1 cellular context compared by ENCODE assay signal in the genomic region with DNA sequence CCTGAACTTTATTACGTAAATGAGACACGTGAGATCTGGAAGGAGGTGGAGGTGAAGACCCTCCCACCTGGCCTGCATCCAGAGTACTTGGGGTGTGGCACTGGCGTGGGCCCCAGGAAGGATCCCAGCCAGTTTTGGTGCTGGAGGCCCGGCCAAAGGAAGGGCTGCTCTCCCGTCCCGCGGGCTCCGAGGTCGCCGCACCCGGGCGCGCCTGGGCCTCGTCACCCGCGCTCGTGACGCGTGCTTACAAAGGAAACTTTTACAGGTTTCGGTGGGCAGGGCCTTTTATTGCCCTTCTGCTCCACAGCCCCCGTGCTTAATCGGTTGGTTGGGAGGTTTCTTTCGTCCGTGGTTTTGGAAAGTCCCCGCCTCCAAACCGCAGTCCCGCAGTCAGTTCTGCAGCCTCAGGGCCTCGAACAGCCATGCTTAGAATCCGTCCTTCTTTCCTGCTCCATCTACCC.
TF ChIP-seq lines count a peak whose summit lies in the region.

No MANE protein-coding gene starts in this region.

TF ChIP-seq in GM12878, 131 proteins besides CTCF, POLR2A, EP300 and RAD21:
- TF ChIP-seq ZNF384 (IDR thresholded peaks at IDR 0.05; ENCODE audit: borderline replicate concordance, low read depth, low read length) (no peak), CBFB (IDR thresholded peaks at IDR 0.05; ENCODE audit: low read depth) (peak; percentile 51; the same call in 1 of the 2 replicates), SIN3A (IDR thresholded peaks at IDR 0.05; ENCODE audit: low read depth, low read length) (no peak), ZBED1 (IDR thresholded peaks at IDR 0.05; ENCODE audit: borderline replicate concordance) (no peak), MLLT1 (IDR thresholded peaks at IDR 0.05) (no peak), MEF2A (IDR thresholded peaks at IDR 0.05; ENCODE audit: insufficient read depth, low read depth, low read length) (no peak), ZNF217 (IDR thresholded peaks at IDR 0.05) (no peak), RUNX3 (IDR thresholded peaks at IDR 0.05; ENCODE audit: low read length) (peak; percentile 85), POU2F2 (IDR thresholded peaks at IDR 0.05; ENCODE audit: borderline replicate concordance, low read depth, low read length) (no peak), CREB1 (IDR thresholded peaks at IDR 0.05; ENCODE audit: low read depth) (0 out of 2 replicates have a peak, but pooled peaks have one; percentile 35), HSF1 (IDR thresholded peaks at IDR 0.05; ENCODE audit: low read depth, low read length) (no peak), EGR1 (IDR thresholded peaks at IDR 0.05; ENCODE audit: borderline replicate concordance in 1 of 2, low read depth in 2 of 2, low read length in 2 of 2) (0 out of 3 replicates have a peak, but pooled peaks of 1 of the 2 experiments have one; percentile 6), ASH2L (IDR thresholded peaks at IDR 0.05; ENCODE audit: borderline replicate concordance, low read depth) (no peak), BHLHE40 (IDR thresholded peaks at IDR 0.05; ENCODE audit: borderline replicate concordance in 1 of 2, low read depth in 2 of 2, low read length in 1 of 2) (peak; percentile 41 to 62; a peak in 3 of 4 replicates), NR2F1 (conservative IDR thresholded peaks at IDR 0.05) (no peak), BACH1 (IDR thresholded peaks at IDR 0.05; ENCODE audit: borderline replicate concordance) (no peak), IKZF1 (conservative IDR thresholded peaks at IDR 0.05) (peak; percentile 23; the same call in 1 of the 2 replicates), ETV6 (conservative IDR thresholded peaks at IDR 0.05 in 1 of 2, IDR thresholded peaks at IDR 0.05 in 1 of 2; ENCODE audit: borderline replicate concordance in 1 of 2, low read depth in 1 of 2) (no peak), MTA3 (IDR thresholded peaks at IDR 0.05; ENCODE audit: borderline replicate concordance, low read length) (no peak)
- TF ChIP-seq, protein P1, sequence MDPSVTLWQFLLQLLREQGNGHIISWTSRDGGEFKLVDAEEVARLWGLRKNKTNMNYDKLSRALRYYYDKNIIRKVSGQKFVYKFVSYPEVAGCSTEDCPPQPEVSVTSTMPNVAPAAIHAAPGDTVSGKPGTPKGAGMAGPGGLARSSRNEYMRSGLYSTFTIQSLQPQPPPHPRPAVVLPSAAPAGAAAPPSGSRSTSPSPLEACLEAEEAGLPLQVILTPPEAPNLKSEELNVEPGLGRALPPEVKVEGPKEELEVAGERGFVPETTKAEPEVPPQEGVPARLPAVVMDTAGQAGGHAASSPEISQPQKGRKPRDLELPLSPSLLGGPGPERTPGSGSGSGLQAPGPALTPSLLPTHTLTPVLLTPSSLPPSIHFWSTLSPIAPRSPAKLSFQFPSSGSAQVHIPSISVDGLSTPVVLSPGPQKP (IDR thresholded peaks at IDR 0.05; ENCODE audit: low read depth, low read length) = no peak
- TF ChIP-seq, protein P2, sequence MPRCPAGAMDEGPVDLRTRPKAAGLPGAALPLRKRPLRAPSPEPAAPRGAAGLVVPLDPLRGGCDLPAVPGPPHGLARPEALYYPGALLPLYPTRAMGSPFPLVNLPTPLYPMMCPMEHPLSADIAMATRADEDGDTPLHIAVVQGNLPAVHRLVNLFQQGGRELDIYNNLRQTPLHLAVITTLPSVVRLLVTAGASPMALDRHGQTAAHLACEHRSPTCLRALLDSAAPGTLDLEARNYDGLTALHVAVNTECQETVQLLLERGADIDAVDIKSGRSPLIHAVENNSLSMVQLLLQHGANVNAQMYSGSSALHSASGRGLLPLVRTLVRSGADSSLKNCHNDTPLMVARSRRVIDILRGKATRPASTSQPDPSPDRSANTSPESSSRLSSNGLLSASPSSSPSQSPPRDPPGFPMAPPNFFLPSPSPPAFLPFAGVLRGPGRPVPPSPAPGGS (IDR thresholded peaks at IDR 0.05; ENCODE audit: borderline replicate concordance, insufficient read depth, low read depth, low read length, poor library complexity, severe bottlenecking) = no peak
- TF ChIP-seq, protein P3, sequence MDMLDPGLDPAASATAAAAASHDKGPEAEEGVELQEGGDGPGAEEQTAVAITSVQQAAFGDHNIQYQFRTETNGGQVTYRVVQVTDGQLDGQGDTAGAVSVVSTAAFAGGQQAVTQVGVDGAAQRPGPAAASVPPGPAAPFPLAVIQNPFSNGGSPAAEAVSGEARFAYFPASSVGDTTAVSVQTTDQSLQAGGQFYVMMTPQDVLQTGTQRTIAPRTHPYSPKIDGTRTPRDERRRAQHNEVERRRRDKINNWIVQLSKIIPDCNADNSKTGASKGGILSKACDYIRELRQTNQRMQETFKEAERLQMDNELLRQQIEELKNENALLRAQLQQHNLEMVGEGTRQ (IDR thresholded peaks at IDR 0.05; ENCODE audit: borderline replicate concordance, low read depth, low read length) = no peak
- TF ChIP-seq, protein P4, sequence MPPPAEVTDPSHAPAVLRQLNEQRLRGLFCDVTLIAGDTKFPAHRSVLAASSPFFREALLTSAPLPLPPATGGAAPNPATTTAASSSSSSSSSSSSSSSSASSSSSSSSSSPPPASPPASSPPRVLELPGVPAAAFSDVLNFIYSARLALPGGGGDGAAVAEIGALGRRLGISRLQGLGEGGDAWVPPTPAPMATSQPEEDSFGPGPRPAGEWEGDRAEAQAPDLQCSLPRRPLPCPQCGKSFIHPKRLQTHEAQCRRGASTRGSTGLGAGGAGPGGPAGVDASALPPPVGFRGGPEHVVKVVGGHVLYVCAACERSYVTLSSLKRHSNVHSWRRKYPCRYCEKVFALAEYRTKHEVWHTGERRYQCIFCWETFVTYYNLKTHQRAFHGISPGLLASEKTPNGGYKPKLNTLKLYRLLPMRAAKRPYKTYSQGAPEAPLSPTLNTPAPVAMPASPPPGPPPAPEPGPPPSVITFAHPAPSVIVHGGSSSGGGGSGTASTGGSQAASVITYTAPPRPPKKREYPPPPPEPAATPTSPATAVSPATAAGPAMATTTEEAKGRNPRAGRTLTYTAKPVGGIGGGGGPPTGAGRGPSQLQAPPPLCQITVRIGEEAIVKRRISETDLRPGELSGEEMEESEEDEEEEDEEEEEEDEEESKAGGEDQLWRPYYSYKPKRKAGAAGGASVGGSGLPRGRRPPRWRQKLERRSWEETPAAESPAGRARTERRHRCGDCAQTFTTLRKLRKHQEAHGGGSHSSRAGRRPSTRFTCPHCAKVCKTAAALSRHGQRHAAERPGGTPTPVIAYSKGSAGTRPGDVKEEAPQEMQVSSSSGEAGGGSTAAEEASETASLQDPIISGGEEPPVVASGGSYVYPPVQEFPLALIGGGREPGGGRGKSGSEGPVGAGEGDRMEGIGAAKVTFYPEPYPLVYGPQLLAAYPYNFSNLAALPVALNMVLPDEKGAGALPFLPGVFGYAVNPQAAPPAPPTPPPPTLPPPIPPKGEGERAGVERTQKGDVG (CRISPR knock-in tag; IDR thresholded peaks at IDR 0.05) = no peak
